In the genomic region with DNA sequence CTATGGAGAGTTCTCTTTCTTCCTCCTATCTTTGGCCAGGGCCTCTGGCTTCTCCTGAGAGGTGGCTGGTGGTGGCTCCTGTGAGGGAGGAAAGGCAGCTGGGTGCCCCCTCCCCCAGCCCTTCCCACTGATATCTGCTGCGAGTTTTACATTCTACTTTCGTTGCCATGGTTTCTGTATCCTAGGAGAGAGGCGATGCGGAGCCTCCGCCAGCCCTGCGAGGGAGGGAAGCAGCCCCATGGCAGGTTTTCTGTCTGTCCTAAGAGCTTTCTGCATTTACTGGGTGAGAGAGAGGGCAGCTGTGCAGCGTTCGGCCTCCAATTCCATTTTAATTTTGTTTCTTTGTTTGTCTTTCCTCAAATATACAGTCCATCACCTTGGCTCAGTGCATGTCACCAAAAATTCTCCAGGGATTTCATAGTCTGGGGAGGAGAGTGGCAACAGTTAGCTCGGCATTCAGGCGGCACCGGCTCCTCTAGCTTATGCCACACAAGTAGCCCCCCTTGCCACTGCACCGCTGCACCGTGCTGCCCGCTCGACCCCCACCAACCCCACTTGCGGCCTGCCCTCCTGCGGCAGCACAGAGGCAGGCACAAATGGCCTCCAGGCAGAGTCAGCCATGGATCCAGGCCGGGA, we compare ENCODE assay signal across 8 cellular contexts. TPM values are rescaled to one million over a fixed set of nuclear protein-coding genes. Genes with fewer than 3 reads are reported as not detected.
DNase-seq lines count a peak whose midpoint lies in the region; ATAC-seq and TF ChIP-seq lines count a peak whose summit lies in the region.

No MANE protein-coding gene starts in this region.

- H3K4me2 ChIP-seq in fibroblast of lung (ENCODE audit: extremely low read depth, insufficient read depth, low read length) = peak overlapping the region; percentile 19

- POLR2A ChIA-PET in CD4-positive, alpha-beta memory T cell (lab: Charles Lee; ENCODE audit: partially characterized antibody) = interaction anchor here (0.8 to 10.0 kb wide), 20 partner anchors 8 to 484 kb away, joined by 3 to 125 read pairs (median 7); partner anchors contain the start of genes ANAPC16, ASCC1, DDIT4 and DNAJB12

- no peak for TF ChIP-seq EP300 in ovary (IDR thresholded peaks at IDR 0.05)

- WGBS in HUES64 = 80% methylated on average over 18 of the region's 18 CpGs
- WGBS in ovary, 3 donors = 6 to 26% (median 6%) methylated on average over 18 of the region's 18 CpGs

- H3K4me3 Mint-ChIP-seq in CD4-positive, alpha-beta memory T cell = peak overlapping the region in 7 of 8 donors; percentile 41 to 92 (median 75)

- CTCF ChIA-PET in CD4-positive, alpha-beta memory T cell (lab: Charles Lee; ENCODE audit: partially characterized antibody) = interaction anchor here (0.6 to 12.9 kb wide), 16 partner anchors 7 to 437 kb away, joined by 3 to 196 read pairs (median 5); partner anchors contain the start of genes ANAPC16, ASCC1 and DDIT4

- H4K20me1 ChIP-seq in fibroblast of lung (ENCODE audit: control insufficient read depth, extremely low read depth, insufficient read depth, low read length) = no peaks in the 10 kb centered on the region

- H3K27ac Mint-ChIP-seq in CD4-positive, alpha-beta memory T cell = peak overlapping the region; percentile 95 to 98 (median 97)

- H3K27ac ChIP-seq in CD4-positive, alpha-beta memory T cell (ENCODE audit: low read depth, low read length) = peak overlapping the region; percentile 76
- peak overlapping the region; percentile 33 for H3K27ac ChIP-seq in HUES64 (ENCODE audit: low read depth, low read length)
- peak overlapping the region; percentile 96 for H3K27ac ChIP-seq in SJCRH30
- peak overlapping the region; percentile 72 for H3K27ac ChIP-seq in fibroblast of lung (ENCODE audit: insufficient read depth, low read length)
- peak overlapping the region; percentile 78 to 99 for H3K27ac ChIP-seq in ovary

- no peak for TF ChIP-seq POLR2A in ovary (IDR thresholded peaks at IDR 0.05)

- no peaks in the 10 kb centered on the region for H3K27me3 Mint-ChIP-seq in CD4-positive, alpha-beta memory T cell

- H3K9me3 Mint-ChIP-seq in CD4-positive, alpha-beta memory T cell = no peaks in the 10 kb centered on the region

- H3K36me3 ChIP-seq in CD4-positive, alpha-beta memory T cell (ENCODE audit: insufficient read depth, low read length) = peaks cover 14% of the 10 kb centered on the region
- H3K36me3 ChIP-seq in HUES64 (ENCODE audit: insufficient read depth, low read length) (peaks cover 51% of the 10 kb centered on the region), SJCRH30 (peaks cover 7% of the 10 kb centered on the region), fibroblast of lung (ENCODE audit: control insufficient read depth, insufficient read depth, low read length) (peaks cover 18% of the 10 kb centered on the region), ovary (no peaks in the 10 kb centered on the region)

- intact Hi-C loops in CD4-positive, alpha-beta memory T cell (cut with micrococcal nuclease) = no loop called here
- intact Hi-C loops in ovary (cut with DNase I) = loop anchor here in 3 of 4 donors (10.0 kb wide), 5 partner anchors 90 to 1020 kb away; partner anchors contain the start of gene SLC29A3 (in 1 of the 3)

- no peak overlapping the region for H2AFZ ChIP-seq in fibroblast of lung (ENCODE audit: low read length)

- no peak overlapping the region for H3K9ac ChIP-seq in HUES64 (ENCODE audit: low read depth, low read length)
- peak overlapping the region; percentile 56 for H3K9ac ChIP-seq in fibroblast of lung (ENCODE audit: insufficient read depth, low read length)

- peak overlapping the region in 1 of 2 donors; percentile 41 for H3K4me3 ChIP-seq in CD4-positive, alpha-beta memory T cell (ENCODE audit: low read length in 2 of 2)
- H3K4me3 ChIP-seq in HUES64 (ENCODE audit: low read length) = no peak overlapping the region
- H3K4me3 ChIP-seq in SJCRH30 = no peak overlapping the region
- no peak overlapping the region for H3K4me3 ChIP-seq in fibroblast of lung (replicated peaks in 1 of 4; ENCODE audit: control extremely low read depth in 1 of 4, insufficient read depth in 1 of 4, low read depth in 3 of 4, low read length in 4 of 4)
- H3K4me3 ChIP-seq in ovary = peak overlapping the region; percentile 13

- no peak for DNase-seq in CD4-positive, alpha-beta memory T cell
- DNase-seq in SJCRH30 (peak; percentile 85 to 87), fibroblast of lung (ENCODE audit: low read depth in 2 of 2) (peak; percentile 81 to 84), ovary (peak; percentile 78 to 89 (median 84)), omental fat pad (ENCODE audit: low spot score) (no peak), DMS114 treated with DMSO at 0.1 percent for 48 hours (lab: John Stamatoyannopoulos, UW; ENCODE audit: unreplicated experiment) (no peak)
- DNase-seq in activated CD8-positive, alpha-beta memory T cell treated with anti-CD3 and anti-CD28 coated beads for 24 hours = no peak

- no peak for ATAC-seq in omental fat pad (ENCODE audit: low FRiP score)

- H3K36me3 Mint-ChIP-seq in CD4-positive, alpha-beta memory T cell = peaks cover 3 to 20% of the 10 kb centered on the region in 2 donors

- no peaks in the 10 kb centered on the region for H3K9me3 ChIP-seq in CD4-positive, alpha-beta memory T cell (ENCODE audit: control insufficient read depth in 1 of 2, low read length in 2 of 2)
- H3K9me3 ChIP-seq in HUES64 (ENCODE audit: insufficient read depth, low read depth, low read length) = no peaks in the 10 kb centered on the region
- no peaks in the 10 kb centered on the region for H3K9me3 ChIP-seq in SJCRH30 (replicated peaks)
- no peaks in the 10 kb centered on the region for H3K9me3 ChIP-seq in fibroblast of lung (ENCODE audit: control insufficient read depth, insufficient read depth, low read depth, low read length)
- H3K9me3 ChIP-seq in ovary = no peaks in the 10 kb centered on the region

- H3K27me3 ChIP-seq in CD4-positive, alpha-beta memory T cell (ENCODE audit: insufficient read depth, low read length) = no peaks in the 10 kb centered on the region
- no peaks in the 10 kb centered on the region for H3K27me3 ChIP-seq in HUES64 (ENCODE audit: insufficient read depth, low read length)
- no peaks in the 10 kb centered on the region for H3K27me3 ChIP-seq in SJCRH30
- no peaks in the 10 kb centered on the region for H3K27me3 ChIP-seq in fibroblast of lung (ENCODE audit: control insufficient read depth, insufficient read depth, low read length)
- no peaks in the 10 kb centered on the region for H3K27me3 ChIP-seq in ovary

- peaks cover 81% of the 10 kb centered on the region for H3K4me1 ChIP-seq in CD4-positive, alpha-beta memory T cell (ENCODE audit: insufficient read depth, low read length)
- peaks cover 18% of the 10 kb centered on the region for H3K4me1 ChIP-seq in HUES64 (ENCODE audit: insufficient read depth, low read length)
- H3K4me1 ChIP-seq in SJCRH30 = peaks cover 57% of the 10 kb centered on the region
- H3K4me1 ChIP-seq in fibroblast of lung (ENCODE audit: control insufficient read depth, extremely low read depth, insufficient read depth, low read length) = peaks cover 36% of the 10 kb centered on the region
- H3K4me1 ChIP-seq in ovary (ENCODE audit: insufficient read depth) = peaks cover 50% of the 10 kb centered on the region

- H3K4me1 Mint-ChIP-seq in CD4-positive, alpha-beta memory T cell = peaks cover 49 to 87% (median 74%) of the 10 kb centered on the region in 4 donors

- no peak for TF ChIP-seq CTCF in fibroblast of lung (conservative IDR thresholded peaks at IDR 0.05 in 1 of 2, IDR thresholded peaks at IDR 0.05 in 1 of 2; ENCODE audit: low read depth in 1 of 2, low read length in 2 of 2)
- no peak for TF ChIP-seq CTCF in ovary (IDR thresholded peaks at IDR 0.05)
- no peak for TF ChIP-seq CTCF in omental fat pad (IDR thresholded peaks at IDR 0.05)

- H3K79me2 ChIP-seq in fibroblast of lung (ENCODE audit: control insufficient read depth, insufficient read depth, low read length) = no peaks in the 10 kb centered on the region

RNA-seq across cellular contexts. Expression of gene DNAJB12, which starts 20.4 kb away (rescaled TPM):
- 10 to 100 TPM; 26.3 to 26.7 TPM for total RNA-seq in CD4-positive, alpha-beta memory T cell
- 10 to 100 TPM; 13.4 to 26.2 TPM for polyA plus RNA-seq in CD4-positive, alpha-beta memory T cell
- 14.8 TPM for polyA plus RNA-seq in HUES64 (2013, experiment 1 of 2)
- 13.7 TPM for polyA plus RNA-seq in HUES64 (2013, experiment 2 of 2)
- total RNA-seq in SJCRH30 (2014; rRNA removed; shearing (Covaris generic)) = 20.8 and 22.3 TPM in 2 replicates
- total RNA-seq in fibroblast of lung (20.5 and 26.3 TPM in 2 replicates), ovary (10 to 100 TPM; 27.6 to 46.4 (median 33.1) TPM), omental fat pad (10 to 100 TPM; 35.0 to 41.1 (median 36.5) TPM)
- polyA plus RNA-seq in fibroblast of lung (16.0 and 17.2 TPM in 2 replicates), ovary (10 to 100 TPM; 27.5 to 32.0 TPM)
- 28.0 and 28.7 TPM in 2 replicates for polyA plus RNA-seq in fibroblast of lung (2012)
- 36.0 and 54.5 TPM in 2 replicates for polyA minus RNA-seq in fibroblast of lung (ENCODE audit: low replicate concordance)

Comparison
In these comparisons a context has a peak if more than half of its experiments do, and no peak if none do; other contexts are left out.
1. DNase-seq: peak in SJCRH30 (2 of 2), fibroblast of lung (2 of 2) and ovary (5 of 5); none in CD4-positive, alpha-beta memory T cell (0 of 5), omental fat pad (single experiment), DMS114 treated with DMSO at 0.1 percent for 48 hours (single experiment) and activated CD8-positive, alpha-beta memory T cell treated with anti-CD3 and anti-CD28 coated beads for 24 hours (single experiment).
2. H3K27ac ChIP-seq: peak in every context shown above with its lines; median percentile 96 in SJCRH30; 88 in ovary; 76 in CD4-positive, alpha-beta memory T cell; 72 in fibroblast of lung; 33 in HUES64.